Comparison of ENCODE assay signal across 29 cellular contexts in the genomic region with DNA sequence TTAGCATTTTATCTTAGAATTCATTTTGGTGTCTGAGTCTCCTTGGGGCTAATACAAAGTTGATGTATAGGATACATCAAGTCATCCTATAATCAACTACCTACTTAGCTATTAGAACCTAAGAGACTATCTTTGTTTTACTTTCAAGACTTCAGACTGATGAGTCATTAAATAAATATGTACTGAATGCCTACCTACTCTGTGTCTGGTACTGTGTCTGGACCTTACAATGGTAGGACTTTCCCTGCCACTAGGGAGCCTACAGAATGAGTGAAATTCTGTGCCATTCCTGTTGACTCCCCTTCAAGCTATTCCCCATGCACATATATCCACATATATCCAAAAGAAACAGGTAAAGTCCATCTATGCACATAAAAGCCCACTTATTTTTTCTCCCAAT.
A peak's percentile ranks its signal among the peaks of the same experiment; 100 is the strongest.
DNase-seq lines count a peak whose midpoint lies in the region; ATAC-seq, FAIRE-seq and TF ChIP-seq lines count a peak whose summit lies in the region.
"Had no signal": no experiment of that assay in that cellular context is flagged by ENCODE, and none has a peak within 500 bp of the region (broad histone marks: within the 10 kb centered on the region; RNA-seq: fewer than 3 reads in every experiment).

No MANE protein-coding gene starts in this region.

- H3K4me1 ChIP-seq in HepG2 (ENCODE audit: insufficient read depth, low read length) (no peaks in the 10 kb centered on the region), right lobe of liver (no peaks in the 10 kb centered on the region), PC-3 (ENCODE audit: insufficient read depth, low read length) (no peaks in the 10 kb centered on the region), foreskin keratinocyte (no peaks in the 10 kb centered on the region)
- H3K4me1 ChIP-seq: SJCRH30, suprapubic skin had no signal

- no peak for TF ChIP-seq POLR2A in HepG2 (IDR thresholded peaks at IDR 0.05; ENCODE audit: insufficient read depth in 1 of 2, low read depth in 2 of 2, low read length in 2 of 2)
- no peak for TF ChIP-seq POLR2A in right lobe of liver (IDR thresholded peaks at IDR 0.05)

- H3K36me3 ChIP-seq in HepG2 (replicated peaks in 1 of 2; ENCODE audit: control insufficient read depth in 1 of 2, insufficient read depth in 2 of 2, low read length in 2 of 2) = no peaks in the 10 kb centered on the region
- H3K36me3 ChIP-seq in right lobe of liver = no peaks in the 10 kb centered on the region
- H3K36me3 ChIP-seq in PC-3 (ENCODE audit: low read depth, low read length) = no peaks in the 10 kb centered on the region
- H3K36me3 ChIP-seq: heart right ventricle, SJCRH30, suprapubic skin had no signal

- H3K27ac ChIP-seq in HepG2 (ENCODE audit: extremely low read length, insufficient read depth, low read length) (no peak overlapping the region), right lobe of liver (no peak overlapping the region), PC-3 (ENCODE audit: low read length) (no peak overlapping the region), foreskin keratinocyte (no peak overlapping the region)
- H3K27ac ChIP-seq: heart right ventricle, SJCRH30, suprapubic skin had no signal

- no peak for TF ChIP-seq RAD21 in HepG2 (CRISPR knock-in tag; IDR thresholded peaks at IDR 0.05)

- intact Hi-C loops in HepG2 (cut with micrococcal nuclease; ENCODE audit: unreplicated experiment) = no loop called here
- intact Hi-C loops in right lobe of liver (cut with DNase I) = no loop called here
- intact Hi-C loops in PC-3 (cut with micrococcal nuclease) = no loop called here

- TF ChIP-seq CTCF in HepG2 (CRISPR knock-in tag; IDR thresholded peaks at IDR 0.05) (no peak), right lobe of liver (IDR thresholded peaks at IDR 0.05) (no peak), PC-3 (conservative IDR thresholded peaks at IDR 0.05; ENCODE audit: low read depth, low read length) (no peak), foreskin keratinocyte (conservative IDR thresholded peaks at IDR 0.05) (peak; percentile 14)

- no peaks in the 10 kb centered on the region for H4K20me1 ChIP-seq in HepG2 (ENCODE audit: insufficient read depth, low read length)
- H4K20me1 ChIP-seq in PC-3 (ENCODE audit: low read length) = no peaks in the 10 kb centered on the region

- CTCF ChIA-PET in HepG2 (lab: Yijun Ruan, JAX; ENCODE audit: low intra/inter-chr PET ratio, low total read pairs) (no interaction called here), PC-3 (lab: Charles Lee) (interaction anchor here (0.6 kb wide), 1 partner anchor 929 kb away, joined by 3 read pairs; no protein-coding TSS in a partner anchor)

- no peaks in the 10 kb centered on the region for H3K9me2 ChIP-seq in PC-3 (replicated peaks; ENCODE audit: low read length)

- H3K9ac ChIP-seq in HepG2 (ENCODE audit: insufficient read depth, low read depth, low read length) (no peak overlapping the region), PC-3 (ENCODE audit: low read length) (no peak overlapping the region)

- H2AFZ ChIP-seq in HepG2 (ENCODE audit: low read length) = no peak overlapping the region
- no peak overlapping the region for H2AFZ ChIP-seq in PC-3 (ENCODE audit: low read length)

- POLR2A ChIA-PET in HepG2 (lab: Yijun Ruan, JAX) = no interaction called here
- POLR2A ChIA-PET in PC-3 (lab: Charles Lee; ENCODE audit: unreplicated experiment) = no interaction called here

- BruUV-seq in HepG2 (replicated peaks; lab: Mats Ljungman, UMichigan) = no TSS peak
- no TSS peak for BruUV-seq in PC-3 (replicated peaks; lab: Mats Ljungman, UMichigan)

- in situ Hi-C loops in HepG2 (cut with HindIII; ENCODE audit: extremely low pct_ligation_motif_present, low pct_unique_long_range_greater_than_20kb) = no loop called here

- ATAC-seq in HepG2 (peak; percentile 84), right lobe of liver (no peak), PC-3 (peak; percentile 64), foreskin keratinocyte (peak; percentile 90), GM18858 (IDR thresholded peaks at IDR 0.05; ENCODE audit: unreplicated experiment) (no peak)
- ATAC-seq: CD8-positive, alpha-beta T cell; heart right ventricle; left colon; Panc1 had no signal

- TF ChIP-seq EP300 in HepG2 (IDR thresholded peaks at IDR 0.05; ENCODE audit: low read depth in 2 of 2, low read length in 2 of 2) (0 out of 4 replicates have a peak, but pooled peaks of 1 of the 2 experiments have one; percentile 10), HepG2 (CRISPR knock-in tag; IDR thresholded peaks at IDR 0.05; ENCODE audit: borderline replicate concordance) (no peak)

- H3K4me3 ChIP-seq in HepG2 (replicated peaks in 1 of 3; ENCODE audit: insufficient read depth in 1 of 3, low read depth in 2 of 3, low read length in 3 of 3) = no peak overlapping the region
- no peak overlapping the region for H3K4me3 ChIP-seq in right lobe of liver
- H3K4me3 ChIP-seq in PC-3 (ENCODE audit: low read length) = no peak overlapping the region
- H3K4me3 ChIP-seq: heart right ventricle, SJCRH30, suprapubic skin had no signal

- no peaks in the 10 kb centered on the region; a peak in 1 of 5 replicates for H3K27me3 ChIP-seq in HepG2 (ENCODE audit: control insufficient read depth in 1 of 2, insufficient read depth in 2 of 2, low read length in 2 of 2)
- H3K27me3 ChIP-seq in right lobe of liver = no peaks in the 10 kb centered on the region
- H3K27me3 ChIP-seq in PC-3 (ENCODE audit: low read length) = no peaks in the 10 kb centered on the region
- H3K27me3 ChIP-seq in foreskin keratinocyte = no peaks in the 10 kb centered on the region
- H3K27me3 ChIP-seq: heart right ventricle, SJCRH30, suprapubic skin had no signal

- H3F3A ChIP-seq in PC-3 (ENCODE audit: low read length, unreplicated experiment) = no peaks in the 10 kb centered on the region

- H3K4me2 ChIP-seq in HepG2 (ENCODE audit: low read depth, low read length) = no peak overlapping the region
- H3K4me2 ChIP-seq in PC-3 (ENCODE audit: low read length) = no peak overlapping the region

- no peak for FAIRE-seq in HepG2 (lab: Jason Lieb, UNC)
- FAIRE-seq: colon had no signal

- DNase-seq in HepG2 (ENCODE audit: low spot score) (peak; percentile 53), right lobe of liver (no peak), PC-3 (peak; percentile 58), foreskin keratinocyte (peak; percentile 14 to 42), DMS114 treated with DMSO at 0.1 percent for 48 hours (lab: John Stamatoyannopoulos, UW; ENCODE audit: unreplicated experiment) (no peak)
- no peak for DNase-seq in effector CD4-positive, alpha-beta T cell
- DNase-seq in activated CD8-positive, alpha-beta memory T cell treated with anti-CD3 and anti-CD28 coated beads for 24 hours = no peak
- DNase-seq: 8988T; activated B cell treated with CpG ODN at 0.5 μM for 24 hours; activated CD4-positive, alpha-beta T cell treated with anti-CD3 and anti-CD28 coated beads, Interleukin-2, amount 50 U/mL, for 1 hour; activated naive CD4-positive, alpha-beta T cell treated with anti-CD3 and anti-CD28 coated beads, Interleukin-2, amount 50 U/mL, for 16 hours; AML-193; amygdala; CD8-positive, alpha-beta T cell; DMS79; effector CD8-positive, alpha-beta T cell; heart right ventricle; Karpas-422; left colon; NCI-H1694 treated with DMSO at 0.1 percent for 48 hours; NCI-H2171 treated with DMSO at 0.1 percent for 48 hours; NCI-H524 treated with DMSO at 0.1 percent for 48 hours; SJCRH30; stimulated activated naive CD4-positive, alpha-beta T cell; T-helper 1 cell had no signal

- H3K79me2 ChIP-seq in HepG2 (ENCODE audit: insufficient read depth, low read length) (no peaks in the 10 kb centered on the region), PC-3 (ENCODE audit: low read length) (no peaks in the 10 kb centered on the region)

- H3K9me3 ChIP-seq in HepG2 (ENCODE audit: low read length) (no peaks in the 10 kb centered on the region), right lobe of liver (no peaks in the 10 kb centered on the region), PC-3 (ENCODE audit: low read length) (no peaks in the 10 kb centered on the region)
- H3K9me3 ChIP-seq: SJCRH30, suprapubic skin had no signal

TF ChIP-seq in HepG2, 621 proteins besides CTCF, POLR2A, EP300 and RAD21 (continues in another document):
- TF ChIP-seq FOSL1 (CRISPR knock-in tag; IDR thresholded peaks at IDR 0.05; ENCODE audit: borderline replicate concordance) (peak; percentile 70; the same call in 1 of the 2 replicates), JUND (CRISPR knock-in tag; IDR thresholded peaks at IDR 0.05) (peak; percentile 83), ZFAT (CRISPR knock-in tag; conservative IDR thresholded peaks at IDR 0.05) (no peak), ZNF549 (CRISPR knock-in tag; IDR thresholded peaks at IDR 0.05) (no peak), GATAD2A (CRISPR knock-in tag; IDR thresholded peaks at IDR 0.05) (0 out of 2 replicates have a peak, but pooled peaks have one; percentile 19), AKAP8 (CRISPR knock-in tag; IDR thresholded peaks at IDR 0.05) (no peak), FOXA3 (CRISPR knock-in tag; IDR thresholded peaks at IDR 0.05) (peak; percentile 73; the same call in 1 of the 2 replicates), ZKSCAN1 (IDR thresholded peaks at IDR 0.05; ENCODE audit: low read length) (no peak), SKI (IDR thresholded peaks at IDR 0.05; ENCODE audit: partially characterized antibody) (peak; percentile 19)
- TF ChIP-seq, protein P1, sequence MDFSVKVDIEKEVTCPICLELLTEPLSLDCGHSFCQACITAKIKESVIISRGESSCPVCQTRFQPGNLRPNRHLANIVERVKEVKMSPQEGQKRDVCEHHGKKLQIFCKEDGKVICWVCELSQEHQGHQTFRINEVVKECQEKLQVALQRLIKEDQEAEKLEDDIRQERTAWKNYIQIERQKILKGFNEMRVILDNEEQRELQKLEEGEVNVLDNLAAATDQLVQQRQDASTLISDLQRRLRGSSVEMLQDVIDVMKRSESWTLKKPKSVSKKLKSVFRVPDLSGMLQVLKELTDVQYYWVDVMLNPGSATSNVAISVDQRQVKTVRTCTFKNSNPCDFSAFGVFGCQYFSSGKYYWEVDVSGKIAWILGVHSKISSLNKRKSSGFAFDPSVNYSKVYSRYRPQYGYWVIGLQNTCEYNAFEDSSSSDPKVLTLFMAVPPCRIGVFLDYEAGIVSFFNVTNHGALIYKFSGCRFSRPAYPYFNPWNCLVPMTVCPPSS (IDR thresholded peaks at IDR 0.05) = no peak
- TF ChIP-seq, protein P2, sequence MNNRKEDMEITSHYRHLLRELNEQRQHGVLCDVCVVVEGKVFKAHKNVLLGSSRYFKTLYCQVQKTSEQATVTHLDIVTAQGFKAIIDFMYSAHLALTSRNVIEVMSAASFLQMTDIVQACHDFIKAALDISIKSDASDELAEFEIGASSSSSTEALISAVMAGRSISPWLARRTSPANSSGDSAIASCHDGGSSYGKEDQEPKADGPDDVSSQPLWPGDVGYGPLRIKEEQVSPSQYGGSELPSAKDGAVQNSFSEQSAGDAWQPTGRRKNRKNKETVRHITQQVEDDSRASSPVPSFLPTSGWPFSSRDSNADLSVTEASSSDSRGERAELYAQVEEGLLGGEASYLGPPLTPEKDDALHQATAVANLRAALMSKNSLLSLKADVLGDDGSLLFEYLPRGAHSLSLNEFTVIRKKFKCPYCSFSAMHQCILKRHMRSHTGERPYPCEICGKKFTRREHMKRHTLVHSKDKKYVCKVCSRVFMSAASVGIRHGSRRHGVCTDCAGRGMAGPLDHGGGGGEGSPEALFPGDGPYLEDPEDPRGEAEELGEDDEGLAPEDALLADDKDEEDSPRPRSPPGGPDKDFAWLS (CRISPR knock-in tag; IDR thresholded peaks at IDR 0.05; ENCODE audit: borderline replicate concordance) = no peak

Comparison
In these comparisons a context has a peak if more than half of its experiments do, and no peak if none do; other contexts are left out.
1. ATAC-seq: peak in HepG2 (single experiment), PC-3 (single experiment) and foreskin keratinocyte (single experiment); none in right lobe of liver (0 of 4) and GM18858 (single experiment).
2. DNase-seq: peak in HepG2 (single experiment), PC-3 (single experiment) and foreskin keratinocyte (2 of 2); none in right lobe of liver (0 of 3), effector CD4-positive, alpha-beta T cell (single experiment), activated CD8-positive, alpha-beta memory T cell treated with anti-CD3 and anti-CD28 coated beads for 24 hours (single experiment) and DMS114 treated with DMSO at 0.1 percent for 48 hours (single experiment).